Comparison of ENCODE assay signal across 8 cellular contexts in genomic region chr3:179452166-179452544, GRCh38. TPM values are rescaled to one million over a fixed set of nuclear protein-coding genes. Genes with fewer than 3 reads are reported as not detected.
DNase-seq lines count a peak whose midpoint lies in the region; ATAC-seq and TF ChIP-seq lines count a peak whose summit lies in the region.

No MANE protein-coding gene starts in this region.

- H3K27me3 Mint-ChIP-seq in activated CD4-positive, alpha-beta memory T cell treated with anti-CD3 and anti-CD28 coated beads, Interleukin-2, amount 10 ng/mL, durations not matched to agents 7 days and 5 days: peaks cover 76% of the 10 kb centered on the region

- peak overlapping the region; percentile 70; the same call in 1 of the 2 replicates for H3K4me2 ChIP-seq in SK-N-SH

- H3K36me3 Mint-ChIP-seq in activated CD4-positive, alpha-beta memory T cell treated with anti-CD3 and anti-CD28 coated beads, Interleukin-2, amount 10 ng/mL, durations not matched to agents 7 days and 5 days (ENCODE audit: low read depth): no peaks in the 10 kb centered on the region

- H3K9me3 ChIP-seq in SK-N-SH (no peaks in the 10 kb centered on the region), iPS-15b (ENCODE audit: control insufficient read depth, insufficient read depth, low read length) (no peaks in the 10 kb centered on the region), subcutaneous abdominal adipose tissue (ENCODE audit: control insufficient read depth in 5 of 5, low read length in 5 of 5) (no peaks in the 10 kb centered on the region)

- CTCF ChIA-PET in SK-N-SH (lab: Yijun Ruan, JAX): interaction anchor here (0.9 kb wide), 1 partner anchor 106 kb away, joined by 4 read pairs; no protein-coding TSS in a partner anchor
- CTCF ChIA-PET in activated CD4-positive, alpha-beta memory T cell treated with anti-CD3 and anti-CD28 coated beads, Interleukin-2, amount 10 ng/mL, durations not matched to agents 7 days and 5 days (lab: Charles Lee): interaction anchor here (1.1 kb wide), 1 partner anchor 382 kb away, joined by 3 read pairs; no protein-coding TSS in a partner anchor

- no peak for TF ChIP-seq CTCF in SK-N-SH (IDR thresholded peaks at IDR 0.05)

- H3K27ac Mint-ChIP-seq in activated CD4-positive, alpha-beta memory T cell treated with anti-CD3 and anti-CD28 coated beads, Interleukin-2, amount 10 ng/mL, durations not matched to agents 7 days and 5 days: no peak overlapping the region

- WGBS in SK-N-SH (ENCODE audit: low lambda C conversion rate): 74% methylated on average over 7 of the region's 7 CpGs

- H3K9me3 Mint-ChIP-seq in activated CD4-positive, alpha-beta memory T cell treated with anti-CD3 and anti-CD28 coated beads, Interleukin-2, amount 10 ng/mL, durations not matched to agents 7 days and 5 days: no peaks in the 10 kb centered on the region

- H3F3A ChIP-seq in SK-N-SH (replicated peaks; ENCODE audit: insufficient read depth): peaks cover 4% of the 10 kb centered on the region

- H3K4me1 ChIP-seq in SK-N-SH (ENCODE audit: control insufficient read depth in 1 of 2, insufficient read depth in 2 of 2, low read depth in 1 of 2, low read length in 1 of 2) (peaks cover 6 to 8% of the 10 kb centered on the region in 2 experiments; a peak in 2 of 4 replicates), iPS-15b (ENCODE audit: control insufficient read depth, insufficient read depth, low read length) (peaks cover 14% of the 10 kb centered on the region), subcutaneous abdominal adipose tissue (ENCODE audit: control insufficient read depth in 5 of 5, insufficient read depth in 5 of 5, low read length in 5 of 5) (peaks cover 0 to 29% (median 24%) of the 10 kb centered on the region in 5 donors)

- POLR2A ChIA-PET in SK-N-SH (lab: Yijun Ruan, JAX): interaction anchor here (0.7 kb wide), 1 partner anchor 129 kb away, joined by 3 read pairs; no protein-coding TSS in a partner anchor
- POLR2A ChIA-PET in activated CD4-positive, alpha-beta memory T cell treated with anti-CD3 and anti-CD28 coated beads, Interleukin-2, amount 10 ng/mL, durations not matched to agents 7 days and 5 days (lab: Charles Lee): interaction anchor here (1.5 kb wide), 1 partner anchor 128 kb away, joined by 5 read pairs; no protein-coding TSS in a partner anchor

- no peak for TF ChIP-seq RAD21 in SK-N-SH (IDR thresholded peaks at IDR 0.05; ENCODE audit: low read length)

- no peaks in the 10 kb centered on the region for H3K36me3 ChIP-seq in SK-N-SH (replicated peaks in 1 of 2; ENCODE audit: control insufficient read depth in 1 of 2, insufficient read depth in 2 of 2, low read length in 1 of 2)
- H3K36me3 ChIP-seq in iPS-15b (ENCODE audit: control insufficient read depth, insufficient read depth, low read length): no peaks in the 10 kb centered on the region
- H3K36me3 ChIP-seq in subcutaneous abdominal adipose tissue (ENCODE audit: control insufficient read depth in 5 of 5, insufficient read depth in 5 of 5, low read length in 5 of 5): no peaks in the 10 kb centered on the region

- peak overlapping the region; percentile 97; the same call in 1 of the 2 replicates for H2AFZ ChIP-seq in SK-N-SH (ENCODE audit: low read depth)

- H3K4me1 Mint-ChIP-seq in activated CD4-positive, alpha-beta memory T cell treated with anti-CD3 and anti-CD28 coated beads, Interleukin-2, amount 10 ng/mL, durations not matched to agents 7 days and 5 days: peaks cover 23% of the 10 kb centered on the region

- no peak overlapping the region for H3K9ac ChIP-seq in SK-N-SH
- H3K9ac ChIP-seq in iPS-15b (ENCODE audit: low read depth, low read length): no peak overlapping the region
- H3K9ac ChIP-seq in subcutaneous abdominal adipose tissue (ENCODE audit: low read length in 5 of 5): peak overlapping the region in 2 of 5 donors; percentile 56 to 68

- H3K4me3 Mint-ChIP-seq in activated CD4-positive, alpha-beta memory T cell treated with anti-CD3 and anti-CD28 coated beads, Interleukin-2, amount 10 ng/mL, durations not matched to agents 7 days and 5 days: peak overlapping the region; percentile 77

- no peaks in the 10 kb centered on the region for H4K20me1 ChIP-seq in SK-N-SH (ENCODE audit: insufficient read depth)

- peaks cover 37% of the 10 kb centered on the region for H3K79me2 ChIP-seq in SK-N-SH (ENCODE audit: insufficient read depth)

- no peaks in the 10 kb centered on the region for H3K9me2 ChIP-seq in SK-N-SH

- DNase-seq in SK-N-SH: no peak
- no peak for DNase-seq in activated CD4-positive, alpha-beta memory T cell treated with anti-CD3 and anti-CD28 coated beads, Interleukin-2, amount 10 ng/mL, durations not matched to agents 7 days and 5 days
- no peak for DNase-seq in activated CD4-positive, CD25-positive, alpha-beta regulatory T cell (lab: John Stamatoyannopoulos, UW)

- H3K27me3 ChIP-seq in SK-N-SH (ENCODE audit: insufficient read depth) (no peaks in the 10 kb centered on the region), iPS-15b (ENCODE audit: control insufficient read depth, insufficient read depth, low read length) (peaks cover 21% of the 10 kb centered on the region), subcutaneous abdominal adipose tissue (ENCODE audit: control insufficient read depth in 5 of 5, insufficient read depth in 4 of 5, low read length in 5 of 5) (peaks cover 0 to 4% (median 0%) of the 10 kb centered on the region in 5 donors)

- TF ChIP-seq EP300 in SK-N-SH (IDR thresholded peaks at IDR 0.05; ENCODE audit: borderline replicate concordance in 1 of 2, low read depth in 1 of 2, low read length in 1 of 2): no peak

- ATAC-seq in SK-N-SH treated with all-trans-retinoic acid at 6 μM for 48 hours (no peak), HG03571 (IDR thresholded peaks at IDR 0.05; ENCODE audit: unreplicated experiment) (no peak), GM21723 (IDR thresholded peaks at IDR 0.05; ENCODE audit: unreplicated experiment) (no peak)

- H3K4me3 ChIP-seq in SK-N-SH (ENCODE audit: low read depth in 2 of 2, low read length in 1 of 2): no peak overlapping the region
- H3K4me3 ChIP-seq in iPS-15b (ENCODE audit: low read depth, low read length): peak overlapping the region; percentile 66
- peak overlapping the region; percentile 76 to 85 (median 80) for H3K4me3 ChIP-seq in subcutaneous abdominal adipose tissue (ENCODE audit: low read depth in 1 of 5, low read length in 5 of 5)

- H3K27ac ChIP-seq in SK-N-SH (ENCODE audit: low read depth in 2 of 2, low read length in 1 of 2) (peak overlapping the region in 1 of 2 experiments; percentile 67; a peak in 2 of 4 replicates), subcutaneous abdominal adipose tissue (ENCODE audit: low read depth, low read length) (peak overlapping the region; percentile 58)

TF ChIP-seq in SK-N-SH, 30 proteins besides CTCF, POLR2A, EP300 and RAD21 (continues in another document):
- TF ChIP-seq EZH2phosphoT487 (IDR thresholded peaks at IDR 0.05; ENCODE audit: borderline replicate concordance, low read depth): no peak
- TF ChIP-seq MXI1 (IDR thresholded peaks at IDR 0.05; ENCODE audit: low read depth, low read length): no peak
- TF ChIP-seq MAX (IDR thresholded peaks at IDR 0.05; ENCODE audit: low read depth): no peak
- TF ChIP-seq POLR2AphosphoS5 (IDR thresholded peaks at IDR 0.05; ENCODE audit: low read depth, low read length): no peak
- no peak for TF ChIP-seq SMC3 (IDR thresholded peaks at IDR 0.05; ENCODE audit: low read depth, low read length)
- TF ChIP-seq FOXJ3 (CRISPR knock-in tag; IDR thresholded peaks at IDR 0.05): no peak
- TF ChIP-seq FOSL2 (IDR thresholded peaks at IDR 0.05; ENCODE audit: borderline replicate concordance, low read depth): no peak

TF ChIP-seq in SK-N-SH treated with all-trans-retinoic acid at 6 μM for 48 hours, 23 proteins besides CTCF, POLR2A, EP300 and RAD21 (continues in another document):
- TF ChIP-seq ISL1 (CRISPR knock-in tag; IDR thresholded peaks at IDR 0.05) (no peak), CSDC2 (CRISPR knock-in tag; IDR thresholded peaks at IDR 0.05) (no peak), GLIS3 (CRISPR knock-in tag; IDR thresholded peaks at IDR 0.05) (no peak), ZC3H10 (CRISPR knock-in tag; IDR thresholded peaks at IDR 0.05) (no peak), ZNF565 (CRISPR knock-in tag; conservative IDR thresholded peaks at IDR 0.05; ENCODE audit: low read depth) (no peak), ESRRG (CRISPR knock-in tag; IDR thresholded peaks at IDR 0.05) (no peak), TOX (CRISPR knock-in tag; IDR thresholded peaks at IDR 0.05; ENCODE audit: borderline replicate concordance) (no peak), POU6F1 (CRISPR knock-in tag; IDR thresholded peaks at IDR 0.05; ENCODE audit: borderline replicate concordance, low read depth) (no peak), ZFP30 (CRISPR knock-in tag; IDR thresholded peaks at IDR 0.05) (no peak)

RNA-seq across cellular contexts. Expression of gene GNB4, which starts 0.9 kb away (rescaled TPM):
- 8.7 and 12.9 TPM in 2 replicates for polyA plus RNA-seq in SK-N-SH (2012; rRNA removed)
- 12.7 and 14.5 TPM in 2 replicates for polyA plus RNA-seq in SK-N-SH (2012; cell fraction: cytosol; rRNA removed)
- 4.5 and 6.5 TPM in 2 replicates for polyA plus RNA-seq in SK-N-SH (2012; cell fraction: nucleus; rRNA removed)
- total RNA-seq in activated CD4-positive, alpha-beta memory T cell treated with anti-CD3 and anti-CD28 coated beads, Interleukin-2, amount 10 ng/mL, durations not matched to agents 7 days and 5 days: 1 to 10 TPM; 6.3 to 7.5 TPM

Comparison
In these comparisons a context has a peak if more than half of its experiments do, and no peak if none do; other contexts are left out.
1. H3K4me3 ChIP-seq: peak in iPS-15b (single experiment) and subcutaneous abdominal adipose tissue (5 of 5); none in SK-N-SH (0 of 2).